ENCODE assay signal across 9 cellular contexts in genomic region chr20:23622839-23623343, GRCh38. TPM values are rescaled to one million over a fixed set of nuclear protein-coding genes. Genes with fewer than 3 reads are reported as not detected.
DNase-seq lines count a peak whose midpoint lies in the region; ATAC-seq and TF ChIP-seq lines count a peak whose summit lies in the region.
"Had no signal": no experiment of that assay in that cellular context is flagged by ENCODE, and none has a peak within 500 bp of the region (broad histone marks: within the 10 kb centered on the region; RNA-seq: fewer than 3 reads in every experiment).

No MANE protein-coding gene starts in this region.

- H3K9ac ChIP-seq in HUES6 (ENCODE audit: low read length) (peak overlapping the region; percentile 12), neuronal stem cell (ENCODE audit: low read depth, low read length, poor library complexity) (no peak overlapping the region)

- H3K9me3 Mint-ChIP-seq in immature natural killer cell = peaks cover 0 to 1% (median 0%) of the 10 kb centered on the region in 6 donors

- no peaks in the 10 kb centered on the region for H3K36me3 Mint-ChIP-seq in immature natural killer cell

- no peak overlapping the region for H4K8ac ChIP-seq in neuronal stem cell (ENCODE audit: low read depth, low read length)

- H3K4me3 Mint-ChIP-seq in immature natural killer cell = peak overlapping the region in 1 of 5 donors; percentile 46

- DNase-seq in NCI-H146 (lab: John Stamatoyannopoulos, UW) (peak; percentile 9), NCI-H146 treated with DMSO at 0.1 percent for 48 hours (lab: John Stamatoyannopoulos, UW; ENCODE audit: unreplicated experiment) (no peak), breast epithelium (ENCODE audit: low spot score in 2 of 2) (peak in 1 of 2 donors; percentile 64), left lung (peak; percentile 74 to 90), uterus (peak; percentile 85 to 87), immature natural killer cell (no peak), neuronal stem cell (ENCODE audit: low spot score) (no peak)

- no peak overlapping the region for H3K14ac ChIP-seq in neuronal stem cell (ENCODE audit: low read length)

- no CpG with 5 or more reads among the region's 4 CpGs for WGBS in neuronal stem cell (ENCODE audit: extremely low coverage in 2 of 2, insufficient read length in 2 of 2, insufficient replicate concordance in 1 of 2), 2 donors

- H2BK120ac ChIP-seq in neuronal stem cell (ENCODE audit: low read depth, low read length) = no peak overlapping the region

- no peak overlapping the region for H2BK5ac ChIP-seq in neuronal stem cell (ENCODE audit: low read length)

- no peaks in the 10 kb centered on the region for H3K79me1 ChIP-seq in neuronal stem cell (ENCODE audit: low read depth, low read length)

- H4K91ac ChIP-seq in neuronal stem cell (ENCODE audit: low read depth, low read length, poor library complexity) = no peak overlapping the region

- intact Hi-C loops in breast epithelium (cut with DNase I; ENCODE audit: low total_unique reads) (no loop called here), left lung (cut with DNase I) (no loop called here), uterus (cut with DNase I; ENCODE audit: low total_unique reads) (no loop called here)

- no peak overlapping the region for H2AFZ ChIP-seq in neuronal stem cell (ENCODE audit: low read length)

- H2AK5ac ChIP-seq in neuronal stem cell (ENCODE audit: low read depth, low read length) = no peak overlapping the region

- no peak for TF ChIP-seq CTCF in breast epithelium (IDR thresholded peaks at IDR 0.05)
- TF ChIP-seq CTCF in left lung (IDR thresholded peaks at IDR 0.05) = no peak
- no peak for TF ChIP-seq CTCF in uterus (IDR thresholded peaks at IDR 0.05)

- H3K36me3 ChIP-seq in HUES6 (ENCODE audit: control insufficient read depth, insufficient read depth, low read length) (no peaks in the 10 kb centered on the region), breast epithelium (no peaks in the 10 kb centered on the region), left lung (no peaks in the 10 kb centered on the region), uterus (no peaks in the 10 kb centered on the region), neuronal stem cell (replicated peaks in 1 of 2; ENCODE audit: control insufficient read depth in 2 of 2, insufficient read depth in 2 of 2, low read length in 2 of 2) (no peaks in the 10 kb centered on the region)

- peaks cover 4 to 5% (median 5%) of the 10 kb centered on the region in 3 donors for H3K27me3 Mint-ChIP-seq in immature natural killer cell (ENCODE audit: low read depth in 3 of 3)

- H2BK12ac ChIP-seq in neuronal stem cell (ENCODE audit: low read length) = no peak overlapping the region

- no peak for TF ChIP-seq POLR2A in breast epithelium (IDR thresholded peaks at IDR 0.05)
- TF ChIP-seq POLR2A in uterus (IDR thresholded peaks at IDR 0.05) = peak in 1 of 2 donors; percentile 22

- H3K4ac ChIP-seq in neuronal stem cell (ENCODE audit: low read length) = no peak overlapping the region

- H3K4me3 ChIP-seq in HUES6 (ENCODE audit: low read depth, low read length) (no peak overlapping the region), breast epithelium (peak overlapping the region; percentile 6 to 50 (median 36)), left lung (peak overlapping the region in 1 of 2 donors; percentile 16), uterus (peak overlapping the region; percentile 4 to 31), neuronal stem cell (ENCODE audit: low read length in 2 of 2) (no peak overlapping the region)

- peaks cover 19% of the 10 kb centered on the region for H3K4me1 ChIP-seq in HUES6 (ENCODE audit: control insufficient read depth, insufficient read depth, low read length)
- peaks cover 0 to 4% of the 10 kb centered on the region in 2 donors for H3K4me1 ChIP-seq in breast epithelium
- H3K4me1 ChIP-seq in left lung = peaks cover 0 to 10% of the 10 kb centered on the region in 2 donors
- peaks cover 4 to 29% of the 10 kb centered on the region in 2 donors for H3K4me1 ChIP-seq in uterus
- H3K4me1 ChIP-seq in neuronal stem cell (ENCODE audit: control insufficient read depth in 2 of 2, insufficient read depth in 1 of 2, low read depth in 1 of 2, low read length in 2 of 2) = peaks cover 3 to 7% of the 10 kb centered on the region in 2 donors

- ATAC-seq in left lung = peak; percentile 93

- peaks cover 4 to 6% of the 10 kb centered on the region in 2 donors for H3K4me1 Mint-ChIP-seq in immature natural killer cell

- no peak overlapping the region for H3K4me2 ChIP-seq in neuronal stem cell (ENCODE audit: insufficient read depth, low read length, poor library complexity, severe bottlenecking)

- H2BK15ac ChIP-seq in neuronal stem cell (ENCODE audit: low read length) = no peak overlapping the region

- no peak overlapping the region for H3K18ac ChIP-seq in neuronal stem cell (ENCODE audit: low read length)

- H3K27ac ChIP-seq in HUES6 (ENCODE audit: low read depth, low read length) = 0 out of 2 replicates have a peak overlapping the region, but pooled peaks have one; percentile 30
- H3K27ac ChIP-seq in breast epithelium = peak overlapping the region; percentile 82 to 92
- H3K27ac ChIP-seq in left lung = peak overlapping the region; percentile 82
- peak overlapping the region; percentile 91 to 95 for H3K27ac ChIP-seq in uterus
- H3K27ac ChIP-seq in neuronal stem cell (replicated peaks; ENCODE audit: low read length) = no peak overlapping the region
- H3K27ac ChIP-seq: 22Rv1 had no signal

- H3K27me3 ChIP-seq in HUES6 (ENCODE audit: control insufficient read depth, insufficient read depth, low read length) (no peaks in the 10 kb centered on the region), breast epithelium (no peaks in the 10 kb centered on the region), left lung (no peaks in the 10 kb centered on the region), uterus (no peaks in the 10 kb centered on the region), neuronal stem cell (ENCODE audit: control insufficient read depth in 3 of 3, insufficient read depth in 3 of 3, low read depth in 1 of 3, low read length in 3 of 3) (no peaks in the 10 kb centered on the region)

- H3K23ac ChIP-seq in neuronal stem cell (ENCODE audit: low read depth, low read length, poor library complexity) = no peak overlapping the region

- H3K9me3 ChIP-seq in HUES6 (ENCODE audit: control insufficient read depth, insufficient read depth, low read depth, low read length) (peaks cover 8% of the 10 kb centered on the region; the same call in 1 of the 2 replicates), breast epithelium (no peaks in the 10 kb centered on the region), left lung (no peaks in the 10 kb centered on the region), uterus (no peaks in the 10 kb centered on the region), neuronal stem cell (replicated peaks in 1 of 2; ENCODE audit: control insufficient read depth in 2 of 2, insufficient read depth in 1 of 2, low read depth in 1 of 2, low read length in 2 of 2) (no peaks in the 10 kb centered on the region)

- H3K27ac Mint-ChIP-seq in immature natural killer cell = no peak overlapping the region

RNA-seq across cellular contexts. Expression of gene CST3, which starts 14.9 kb away (rescaled TPM):
- total RNA-seq in breast epithelium (1,000 to 10,000 TPM in 1 of 3 donors, 100 to 1,000 TPM in 2; 498 to 1,982 (median 699) TPM), left lung (100 to 1,000 TPM; 628 to 714 TPM), uterus (1,000 to 10,000 TPM in 1 of 4 donors, 100 to 1,000 TPM in 3; 205 to 1,148 (median 624) TPM)
- 100 to 1,000 TPM in 2 of 3 donors, 10 to 100 TPM in 1; 60.0 to 290 (median 289) TPM for polyA plus RNA-seq in immature natural killer cell
- 110 TPM for polyA plus RNA-seq in neuronal stem cell (2013, experiment 1 of 2)
- 110 TPM for polyA plus RNA-seq in neuronal stem cell (2013, experiment 2 of 2)

RNA-seq across cellular contexts. Expression of gene CST9, which starts 17.2 kb away (rescaled TPM):
- total RNA-seq in breast epithelium (1 to 10 TPM in 1 of 3 donors, not detected in 2; 2.3 TPM), left lung (not detected), uterus (not detected)
- not detected for polyA plus RNA-seq in immature natural killer cell
- polyA plus RNA-seq in neuronal stem cell (2013, experiment 1 of 2) = not detected
- polyA plus RNA-seq in neuronal stem cell (2013, experiment 2 of 2) = not detected

RNA-seq across cellular contexts. Expression of gene CST9L, which starts 54.6 kb away (rescaled TPM):
- total RNA-seq in breast epithelium (not detected), left lung (not detected), uterus (not detected)
- not detected for polyA plus RNA-seq in immature natural killer cell
- polyA plus RNA-seq in neuronal stem cell (2013, experiment 1 of 2) = not detected
- polyA plus RNA-seq in neuronal stem cell (2013, experiment 2 of 2) = not detected

Comparison
In these comparisons a context has a peak if more than half of its experiments do, and no peak if none do; other contexts are left out.
1. DNase-seq: peak in NCI-H146 (single experiment), left lung (2 of 2) and uterus (2 of 2); none in NCI-H146 treated with DMSO at 0.1 percent for 48 hours (single experiment), immature natural killer cell (0 of 3) and neuronal stem cell (single experiment).
2. H3K4me3 ChIP-seq: peak in breast epithelium (3 of 3) and uterus (2 of 2); none in HUES6 (single experiment) and neuronal stem cell (0 of 2).